ENCODE assay signal across 1 cellular context in the genomic region with DNA sequence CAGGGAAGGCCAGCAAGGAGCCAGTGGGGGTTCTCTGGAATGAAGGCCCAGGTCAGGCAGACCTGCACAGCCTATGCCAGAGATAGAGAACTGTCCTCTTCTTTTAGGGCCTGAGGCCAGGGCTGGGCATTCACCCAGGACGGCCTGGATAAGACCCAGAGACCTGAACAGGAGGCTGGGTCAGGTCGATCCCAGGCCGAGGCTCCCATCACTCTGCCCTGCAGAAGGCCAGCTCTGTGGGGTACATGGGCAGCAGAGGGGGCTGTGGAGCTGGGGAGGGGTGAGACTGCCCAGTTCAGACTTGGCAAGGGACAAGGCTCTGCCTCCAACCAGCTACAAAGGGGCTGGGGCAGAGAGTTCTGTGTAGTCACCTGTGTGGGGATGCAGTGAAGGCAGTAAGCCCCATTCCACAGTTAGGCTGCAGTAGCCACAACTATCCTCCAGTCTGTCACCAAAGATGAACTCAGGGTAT.
TF ChIP-seq lines count a peak whose summit lies in the region.

No MANE protein-coding gene starts in this region.

TF ChIP-seq in A549, 52 proteins besides CTCF, POLR2A, EP300 and RAD21 (continued from another document):
- TF ChIP-seq EHF (CRISPR knock-in tag; IDR thresholded peaks at IDR 0.05), result no peak
- TF ChIP-seq, protein P1, sequence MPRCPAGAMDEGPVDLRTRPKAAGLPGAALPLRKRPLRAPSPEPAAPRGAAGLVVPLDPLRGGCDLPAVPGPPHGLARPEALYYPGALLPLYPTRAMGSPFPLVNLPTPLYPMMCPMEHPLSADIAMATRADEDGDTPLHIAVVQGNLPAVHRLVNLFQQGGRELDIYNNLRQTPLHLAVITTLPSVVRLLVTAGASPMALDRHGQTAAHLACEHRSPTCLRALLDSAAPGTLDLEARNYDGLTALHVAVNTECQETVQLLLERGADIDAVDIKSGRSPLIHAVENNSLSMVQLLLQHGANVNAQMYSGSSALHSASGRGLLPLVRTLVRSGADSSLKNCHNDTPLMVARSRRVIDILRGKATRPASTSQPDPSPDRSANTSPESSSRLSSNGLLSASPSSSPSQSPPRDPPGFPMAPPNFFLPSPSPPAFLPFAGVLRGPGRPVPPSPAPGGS (IDR thresholded peaks at IDR 0.05), result no peak
- TF ChIP-seq, protein P2, sequence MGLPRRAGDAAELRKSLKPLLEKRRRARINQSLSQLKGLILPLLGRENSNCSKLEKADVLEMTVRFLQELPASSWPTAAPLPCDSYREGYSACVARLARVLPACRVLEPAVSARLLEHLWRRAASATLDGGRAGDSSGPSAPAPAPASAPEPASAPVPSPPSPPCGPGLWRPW (IDR thresholded peaks at IDR 0.05), result no peak
TF ChIP-seq in A549: peak in this region for 0.
